ENCODE assay signal across 8 cellular contexts in genomic region chr7:66592597-66593146, GRCh38. TPM values are rescaled to one million over a fixed set of nuclear protein-coding genes. Genes with fewer than 3 reads are reported as not detected.
DNase-seq lines count a peak whose midpoint lies in the region; ATAC-seq and TF ChIP-seq lines count a peak whose summit lies in the region.
"Not testable (repeated sequence)": the region's sequence is repeated elsewhere in the genome, so short reads cannot be mapped to it uniquely, and the experiment has no call there.

No MANE protein-coding gene starts in this region.

- TF ChIP-seq POLR2A in heart left ventricle (IDR thresholded peaks at IDR 0.05); stomach (IDR thresholded peaks at IDR 0.05): not testable (repeated sequence)

- H3K4me3 ChIP-seq in WERI-Rb-1 (ENCODE audit: low read depth, low read length) (peak overlapping the region; percentile 97), brain microvascular endothelial cell (ENCODE audit: low read depth, low read length) (peak overlapping the region; percentile 96), heart left ventricle (peak overlapping the region; percentile 57 to 98 (median 91)), stomach (peak overlapping the region; percentile 70 to 98 (median 84))

- POLR2A ChIA-PET in naive thymus-derived CD8-positive, alpha-beta T cell (lab: Charles Lee) = interaction anchor here (0.7 to 2.3 kb wide), 4 partner anchors 14 to 61 kb away, joined by 3 to 10 read pairs (median 7); no protein-coding TSS in a partner anchor

- not testable (repeated sequence) for H3K36me3 ChIP-seq in WERI-Rb-1; brain microvascular endothelial cell (replicated peaks); heart left ventricle; stomach

- intact Hi-C loops in Calu3 (cut with micrococcal nuclease; ENCODE audit: unreplicated experiment); stomach (cut with DNase I; ENCODE audit: low total_unique reads): not testable (repeated sequence)
- intact Hi-C loops in heart left ventricle (cut with DNase I) = loop anchor here in 4 of 10 donors (1.0 to 5.0 kb wide), 3 partner anchors 35 to 36 kb away; partner anchors contain the start of gene KCTD7 (in 4 of the 4)

- in situ Hi-C loops in brain microvascular endothelial cell (cut with HindIII; ENCODE audit: low pct_ligation_motif_present, low sequenced_read_pairs) = not testable (repeated sequence)

- TF ChIP-seq EP300 in stomach (IDR thresholded peaks at IDR 0.05) = not testable (repeated sequence)

- CTCF ChIA-PET in Calu3 (lab: Charles Lee) = not testable (repeated sequence)

- TF ChIP-seq CTCF in Calu3 (IDR thresholded peaks at IDR 0.05; ENCODE audit: unreplicated experiment); WERI-Rb-1 (IDR thresholded peaks at IDR 0.05; ENCODE audit: low read depth, low read length); brain microvascular endothelial cell (IDR thresholded peaks at IDR 0.05; ENCODE audit: low read depth, low read length, missing control alignments); heart left ventricle (IDR thresholded peaks at IDR 0.05); stomach (IDR thresholded peaks at IDR 0.05): not testable (repeated sequence)

- peak overlapping the region; percentile 95 for H3K4me3 Mint-ChIP-seq in Calu3 (ENCODE audit: low read depth, unreplicated experiment)
- H3K4me3 Mint-ChIP-seq in naive thymus-derived CD8-positive, alpha-beta T cell = peak overlapping the region; percentile 91 to 99 (median 96)

- H3K27ac Mint-ChIP-seq in Calu3 (ENCODE audit: unreplicated experiment) = peak overlapping the region; percentile 21
- H3K27ac Mint-ChIP-seq in naive thymus-derived CD8-positive, alpha-beta T cell = peak overlapping the region; percentile 89 to 99 (median 98)

- H3K27me3 Mint-ChIP-seq in Calu3 (ENCODE audit: unreplicated experiment); naive thymus-derived CD8-positive, alpha-beta T cell: not testable (repeated sequence)

- H3K9me3 ChIP-seq in WERI-Rb-1 (ENCODE audit: severe bottlenecking); heart left ventricle; stomach: not testable (repeated sequence)

- H3K36me3 Mint-ChIP-seq in Calu3 (ENCODE audit: insufficient read depth, unreplicated experiment) = peaks cover 16% of the 10 kb centered on the region
- not testable (repeated sequence) for H3K36me3 Mint-ChIP-seq in naive thymus-derived CD8-positive, alpha-beta T cell

- H3K27me3 ChIP-seq in WERI-Rb-1 (ENCODE audit: insufficient read depth, low read depth, severe bottlenecking); brain microvascular endothelial cell (replicated peaks); heart left ventricle; stomach: not testable (repeated sequence)

- ATAC-seq in GM21529 (IDR thresholded peaks at IDR 0.05; ENCODE audit: unreplicated experiment) (peak; percentile 12), HG03565 (IDR thresholded peaks at IDR 0.05; ENCODE audit: unreplicated experiment) (peak; percentile 9)
- ATAC-seq in heart left ventricle = not testable (repeated sequence)
- peak; percentile 9 to 19 for ATAC-seq in naive thymus-derived CD8-positive, alpha-beta T cell

- H3K4me1 ChIP-seq in heart left ventricle = peaks cover 0 to 35% (median 22%) of the 10 kb centered on the region in 12 donors
- H3K4me1 ChIP-seq in stomach = peaks cover 27 to 43% (median 41%) of the 10 kb centered on the region in 4 donors

- not testable (repeated sequence) for H3K4me1 Mint-ChIP-seq in Calu3 (ENCODE audit: low read depth, unreplicated experiment)
- H3K4me1 Mint-ChIP-seq in naive thymus-derived CD8-positive, alpha-beta T cell = peaks cover 23 to 51% (median 47%) of the 10 kb centered on the region in 4 donors

- 26 to 29% (median 28%) methylated on average over 4 of the region's 4 CpGs for WGBS in heart left ventricle, 4 donors
- WGBS in stomach, 5 donors = 20 to 31% (median 27%) methylated on average over 4 of the region's 4 CpGs

- H3K27ac ChIP-seq in WERI-Rb-1 (peak overlapping the region; percentile 91), brain microvascular endothelial cell (peak overlapping the region; percentile 97), heart left ventricle (peak overlapping the region; percentile 82 to 97 (median 93)), stomach (peak overlapping the region; percentile 97 to 99 (median 97))

- DNase-seq in Calu3, WERI-Rb-1, brain microvascular endothelial cell, heart left ventricle, stomach: not testable (repeated sequence)
- peak in 1 of 10 donors; percentile 12 for DNase-seq in naive thymus-derived CD8-positive, alpha-beta T cell

- H3K9me3 Mint-ChIP-seq in Calu3 (ENCODE audit: low read depth, unreplicated experiment); naive thymus-derived CD8-positive, alpha-beta T cell: not testable (repeated sequence)

- BruUV-seq in Calu3 (replicated peaks; lab: Mats Ljungman, UMichigan) = not testable (repeated sequence)

RNA-seq across cellular contexts. Expression of gene KCTD7, which starts 36.0 kb away (rescaled TPM):
- total RNA-seq in Calu3 (2022) (4.3 and 5.5 TPM in 2 replicates), heart left ventricle (10 to 100 TPM in 5 of 9 donors, 1 to 10 TPM in 4; 4.1 to 13.9 (median 11.0) TPM), stomach (10 to 100 TPM in 2 of 5 donors, 1 to 10 TPM in 3; 1.7 to 17.5 (median 7.4) TPM)
- polyA plus RNA-seq in heart left ventricle (10 to 100 TPM in 1 of 2 donors, 1 to 10 TPM in 1; 5.8 to 12.6 TPM), stomach (1 to 10 TPM; 2.7 to 5.0 (median 4.0) TPM)
- total RNA-seq in naive thymus-derived CD8-positive, alpha-beta T cell = 10 to 100 TPM; 35.8 to 37.0 TPM
- 10 to 100 TPM; 11.0 to 14.5 (median 11.9) TPM for polyA plus RNA-seq in naive thymus-derived CD8-positive, alpha-beta T cell
